Comparison of ENCODE assay signal across 28 cellular contexts in the genomic region with DNA sequence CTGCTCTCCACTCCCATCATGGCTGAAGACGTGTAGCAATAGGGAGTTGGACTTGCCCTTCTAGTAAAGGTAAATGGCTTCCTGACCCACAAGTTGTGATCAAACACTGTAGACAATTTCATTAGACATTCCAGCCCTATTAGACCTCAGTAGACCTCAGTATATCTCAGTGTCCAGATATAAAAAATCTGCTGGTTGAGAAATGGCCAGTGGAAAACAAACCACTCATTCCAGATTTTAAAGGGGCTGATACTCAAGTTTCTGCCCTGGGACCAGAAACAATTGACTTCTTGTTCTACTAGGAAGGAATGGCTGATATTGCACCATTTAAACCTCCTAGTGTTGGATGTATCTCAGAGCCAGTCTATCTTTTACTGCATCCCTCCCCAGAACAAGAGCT.
"Had no signal": no experiment of that assay in that cellular context is flagged by ENCODE, and none has a peak within 500 bp of the region (broad histone marks: within the 10 kb centered on the region; RNA-seq: fewer than 3 reads in every experiment).

No MANE protein-coding gene starts in this region.

- H3K27me3 ChIP-seq: neural progenitor cell, ovary, right lobe of liver, spleen, suprapubic skin, testis, tibial artery, transverse colon, upper lobe of right lung, uterus had no signal

- H3K27ac ChIP-seq: neural progenitor cell, ovary, parathyroid adenoma, psoas muscle, right lobe of liver, skin epidermis, spleen, suprapubic skin, testis, tibial artery, transverse colon, upper lobe of right lung, uterus had no signal

- H3K36me3 ChIP-seq: neural progenitor cell, ovary, right lobe of liver, spleen, suprapubic skin, tibial artery, transverse colon, upper lobe of right lung, uterus had no signal

- H3K4me1 ChIP-seq: neural progenitor cell, parathyroid adenoma, psoas muscle, right lobe of liver, spleen, suprapubic skin, testis, transverse colon, upper lobe of right lung, uterus had no signal

- H3K9me3 ChIP-seq: ovary, psoas muscle, right lobe of liver, spleen, suprapubic skin, testis, tibial artery, transverse colon, upper lobe of right lung, uterus had no signal

- DNase-seq: naive thymus-derived CD4-positive, alpha-beta T cell; natural killer cell; occipital lobe; ovary; posterior cingulate gyrus; psoas muscle; right lobe of liver; spleen; stimulated activated CD4-positive, alpha-beta T cell treated with anti-CD3 and anti-CD28 coated beads, Interleukin-12 subunit alpha, Interleukin-12 subunit beta, amount 100 ng/mL, for 4 hours; stimulated activated CD4-positive, alpha-beta T cell treated with anti-CD3 and anti-CD28 coated beads, Interleukin-1b, Interleukin-23, amount 100 ng/mL, for 48 hours; stimulated activated CD4-positive, alpha-beta T cell treated with anti-CD3 and anti-CD28 coated beads, Interleukin-4, amount 100 ng/mL, for 1 hour; stimulated activated CD4-positive, alpha-beta T cell treated with anti-CD3 and anti-CD28 coated beads, Interleukin-4, amount 100 ng/mL, for 4 hours; stimulated activated CD8-positive, alpha-beta memory T cell treated with anti-CD3 and anti-CD28 coated beads, Interleukin-4, amount 100 ng/mL, for 48 hours; stimulated activated naive CD4-positive, alpha-beta T cell; stimulated activated naive CD8-positive, alpha-beta T cell treated with anti-CD3 and anti-CD28 coated beads, Interleukin-15, amount 100 ng/mL, for 72 hours; stimulated activated naive CD8-positive, alpha-beta T cell treated with anti-CD3 and anti-CD28 coated beads, Interleukin-15, Interleukin-2, amounts not matched to agents 100 U/mL and 50 U/mL, for 24 hours; substantia nigra; testis; tibial artery; transverse colon; upper lobe of right lung; uterus had no signal

- ATAC-seq: naive thymus-derived CD4-positive, alpha-beta T cell; natural killer cell; psoas muscle; right lobe of liver; stimulated activated memory B cell treated with anti-CD40 and anti-IgM and Interleukin-4, amounts not matched to agents 10 μg/mL and 1 μg/mL and 100 μg/mL, for 72 hours; stimulated activated naive CD8-positive, alpha-beta T cell treated with anti-CD3 and anti-CD28 coated beads, Interleukin-15, amount 100 ng/mL, for 72 hours; stimulated activated naive CD8-positive, alpha-beta T cell treated with anti-CD3 and anti-CD28 coated beads, Interleukin-15, Interleukin-2, amounts not matched to agents 100 U/mL and 50 U/mL, for 24 hours; upper lobe of right lung had no signal

- H3K4me3 ChIP-seq: neural progenitor cell, ovary, psoas muscle, right lobe of liver, skin epidermis, smooth muscle cell, spleen, suprapubic skin, testis, tibial artery, transverse colon, upper lobe of right lung, uterus had no signal
